ENCODE assay signal across 8 cellular contexts in genomic region chr17:1714980-1715802, GRCh38. TPM values are rescaled to one million over a fixed set of nuclear protein-coding genes. Genes with fewer than 3 reads are reported as not detected.
DNase-seq lines count a peak whose midpoint lies in the region; TF ChIP-seq lines count a peak whose summit lies in the region.

No MANE protein-coding gene starts in this region.

- peak in 1 of 4 donors; percentile 24 for TF ChIP-seq POLR2A in stomach (IDR thresholded peaks at IDR 0.05)

- in situ Hi-C loops in GM13977 (cut with MboI; ENCODE audit: low pct_unique_long_range_greater_than_20kb, low sequenced_read_pairs, unreplicated experiment): loop anchor here (25.0 kb wide), 1 partner anchor 322 kb away; the partner anchor contains the start of genes DPH1, OVCA2 and RTN4RL1

- no peaks in the 10 kb centered on the region for H3K9me3 Mint-ChIP-seq in IgD-negative memory B cell

- intact Hi-C loops in stomach (cut with DNase I; ENCODE audit: low total_unique reads): no loop called here

- peaks cover 34 to 58% (median 49%) of the 10 kb centered on the region in 11 experiments for H4K20me1 ChIP-seq in BLaER1 treated with 17β-estradiol and CSF1 and Interleukin-3, amounts not matched to agents 10 nM and 100 nM

- H3K9me3 ChIP-seq in BLaER1 treated with 17β-estradiol and CSF1 and Interleukin-3, amounts not matched to agents 10 nM and 100 nM (replicated peaks in 1 of 11): no peaks in the 10 kb centered on the region; a peak in 1 of 22 replicates
- no peaks in the 10 kb centered on the region for H3K9me3 ChIP-seq in stomach

- H3K4me3 Mint-ChIP-seq in IgD-negative memory B cell: peak overlapping the region; percentile 65 to 98 (median 82)

- peaks cover 13 to 22% (median 13%) of the 10 kb centered on the region in 3 donors for H3K4me1 Mint-ChIP-seq in IgD-negative memory B cell

- H3K36me3 Mint-ChIP-seq in IgD-negative memory B cell: no peaks in the 10 kb centered on the region

- H3K27me3 ChIP-seq in BLaER1 treated with 17β-estradiol and CSF1 and Interleukin-3, amounts not matched to agents 10 nM and 100 nM: peaks cover 40 to 58% (median 56%) of the 10 kb centered on the region in 11 experiments
- H3K27me3 ChIP-seq in stomach: no peaks in the 10 kb centered on the region

- TF ChIP-seq CTCF in stomach (IDR thresholded peaks at IDR 0.05) (no peak), GM13977 (IDR thresholded peaks at IDR 0.05; ENCODE audit: extremely low read depth, insufficient read depth, missing control alignments) (no peak)

- DNase-seq in activated CD4-positive, alpha-beta T cell treated with anti-CD3 and anti-CD28 coated beads for 4 hours: peak; percentile 45 to 54
- peak; percentile 14 for DNase-seq in effector CD8-positive, alpha-beta T cell (lab: John Stamatoyannopoulos, UW)
- DNase-seq in lung microvascular endothelial cell (ENCODE audit: low read depth in 2 of 2): peak; percentile 86 to 90
- DNase-seq in stomach: peak; percentile 84
- DNase-seq in GM13977 (ENCODE audit: low spot score): no peak
- no peak for DNase-seq in NCI-H1105 treated with DMSO at 0.1 percent for 48 hours (lab: John Stamatoyannopoulos, UW)

- 1 to 7% (median 2%) methylated on average over 14 to 32 of the region's 32 CpGs for WGBS in stomach, 5 donors

- H3K27ac ChIP-seq in BLaER1 treated with 17β-estradiol and CSF1 and Interleukin-3, amounts not matched to agents 10 nM and 100 nM: peak overlapping the region in 9 of 11 experiments; percentile 31 to 82 (median 64); a peak in 14 of 22 replicates
- peak overlapping the region; percentile 99 to 100 (median 100) for H3K27ac ChIP-seq in stomach

- H3K4me1 ChIP-seq in BLaER1 treated with 17β-estradiol and CSF1 and Interleukin-3, amounts not matched to agents 10 nM and 100 nM: peaks cover 27 to 59% (median 45%) of the 10 kb centered on the region in 10 experiments
- H3K4me1 ChIP-seq in stomach: peaks cover 42 to 69% (median 58%) of the 10 kb centered on the region in 4 donors

- peaks cover 0 to 43% (median 18%) of the 10 kb centered on the region in 11 experiments; a peak in 13 of 22 replicates for H3K36me3 ChIP-seq in BLaER1 treated with 17β-estradiol and CSF1 and Interleukin-3, amounts not matched to agents 10 nM and 100 nM
- peaks cover 18 to 29% (median 26%) of the 10 kb centered on the region in 4 donors for H3K36me3 ChIP-seq in stomach

- no peak for TF ChIP-seq EP300 in stomach (IDR thresholded peaks at IDR 0.05)

- peak overlapping the region; percentile 63 to 94 (median 80); a peak in 21 of 22 replicates for H3K9ac ChIP-seq in BLaER1 treated with 17β-estradiol and CSF1 and Interleukin-3, amounts not matched to agents 10 nM and 100 nM

- H3K27me3 Mint-ChIP-seq in IgD-negative memory B cell: peaks cover 16% of the 10 kb centered on the region

- peak overlapping the region in 1 of 3 donors; percentile 22 for H3K27ac Mint-ChIP-seq in IgD-negative memory B cell

- peak overlapping the region; percentile 60 to 91 (median 76) for H3K4me3 ChIP-seq in BLaER1 treated with 17β-estradiol and CSF1 and Interleukin-3, amounts not matched to agents 10 nM and 100 nM
- peak overlapping the region; percentile 81 to 100 (median 91) for H3K4me3 ChIP-seq in stomach

- peak overlapping the region; percentile 84 to 100 (median 96) for H3K4me2 ChIP-seq in BLaER1 treated with 17β-estradiol and CSF1 and Interleukin-3, amounts not matched to agents 10 nM and 100 nM

RNA-seq across cellular contexts. Expression of gene TLCD2, which starts 5.0 kb away (rescaled TPM):
- polyA plus RNA-seq in IgD-negative memory B cell (not detected), stomach (1 to 10 TPM; 2.8 to 3.7 (median 3.1) TPM)
- total RNA-seq in lung microvascular endothelial cell (0.87 and 1.2 TPM in 2 replicates), stomach (1 to 10 TPM; 4.5 to 9.6 (median 8.1) TPM)

RNA-seq across cellular contexts. Expression of gene WDR81, which starts 9.3 kb away (rescaled TPM):
- 21.6 TPM for polyA plus RNA-seq in IgD-negative memory B cell
- total RNA-seq in lung microvascular endothelial cell: 8.3 and 12.7 TPM in 2 replicates
- total RNA-seq in stomach: 10 to 100 TPM; 13.4 to 56.5 (median 14.0) TPM
- polyA plus RNA-seq in stomach: 10 to 100 TPM in 2 of 3 donors, 1 to 10 TPM in 1; 9.3 to 10.6 (median 10.2) TPM

RNA-seq across cellular contexts. Expression of gene SERPINF2, which starts 27.5 kb away (rescaled TPM):
- polyA plus RNA-seq in IgD-negative memory B cell: 1.2 TPM
- under 0.01 TPM in 1 of 2 replicates, not detected in the other for total RNA-seq in lung microvascular endothelial cell
- total RNA-seq in stomach: 1 to 10 TPM in 2 of 5 donors, under 1 TPM in 3; 0.45 to 4.1 (median 0.87) TPM
- polyA plus RNA-seq in stomach: 1 to 10 TPM in 2 of 3 donors, under 1 TPM in 1; 0.92 to 5.2 (median 1.9) TPM

RNA-seq across cellular contexts. Expression of gene PRPF8, which starts 30.5 kb away (rescaled TPM):
- polyA plus RNA-seq in IgD-negative memory B cell (156 TPM), stomach (10 to 100 TPM; 33.6 to 83.4 (median 38.4) TPM)
- total RNA-seq in lung microvascular endothelial cell (63.5 and 69.5 TPM in 2 replicates), stomach (100 to 1,000 TPM; 126 to 252 (median 201) TPM)

RNA-seq across cellular contexts. Expression of gene SERPINF1, which starts 46.7 kb away (rescaled TPM):
- polyA plus RNA-seq in IgD-negative memory B cell (8.3 TPM), stomach (100 to 1,000 TPM in 1 of 3 donors, 10 to 100 TPM in 2; 45.5 to 126 (median 68.9) TPM)
- total RNA-seq in lung microvascular endothelial cell (not detected in 2 replicates), stomach (100 to 1,000 TPM in 4 of 5 donors, 10 to 100 TPM in 1; 72.4 to 334 (median 186) TPM)

Comparison
In these comparisons a context has a peak if more than half of its experiments do, and no peak if none do; other contexts are left out.
1. DNase-seq: peak in activated CD4-positive, alpha-beta T cell treated with anti-CD3 and anti-CD28 coated beads for 4 hours (2 of 2), effector CD8-positive, alpha-beta T cell (single experiment), lung microvascular endothelial cell (2 of 2) and stomach (single experiment); none in GM13977 (single experiment) and NCI-H1105 treated with DMSO at 0.1 percent for 48 hours (single experiment).